ENCODE assay signal across 20 cellular contexts in the genomic region with DNA sequence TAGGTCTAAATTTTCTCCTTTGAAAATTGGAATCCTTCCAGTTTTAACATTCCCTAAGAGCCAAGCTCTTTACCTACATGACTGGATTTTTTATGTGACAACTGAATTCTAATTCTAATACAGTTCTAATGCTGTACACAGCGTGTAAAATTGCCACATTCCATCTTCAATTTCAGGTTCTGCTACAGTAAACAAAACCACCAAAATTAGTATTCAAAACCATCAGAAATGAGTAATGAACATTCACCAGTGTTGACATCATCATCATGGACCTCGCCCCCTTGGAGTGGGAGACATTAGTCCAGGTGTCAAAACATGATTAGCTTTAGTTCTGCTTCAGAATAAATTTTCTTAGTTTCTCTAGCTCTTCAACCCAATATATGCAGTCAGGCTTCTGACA.
DNase-seq lines count a peak whose midpoint lies in the region; ATAC-seq, FAIRE-seq and TF ChIP-seq lines count a peak whose summit lies in the region.
"Had no signal": no experiment of that assay in that cellular context is flagged by ENCODE, and none has a peak within 500 bp of the region (broad histone marks: within the 10 kb centered on the region; RNA-seq: fewer than 3 reads in every experiment).

No MANE protein-coding gene starts in this region.

- H3K4me1 Mint-ChIP-seq in activated CD4-positive, alpha-beta T cell treated with anti-CD3 and anti-CD28 coated beads for 36 hours = peaks cover 8% of the 10 kb centered on the region

- H3K4me1 ChIP-seq in pancreas = no peaks in the 10 kb centered on the region

- FAIRE-seq in bronchial epithelial cell (lab: Jason Lieb, UNC) (no peak), pancreas (lab: Jason Lieb, UNC) (no peak)
- FAIRE-seq: G401.6, GM12892, HTR-8/SVneo had no signal

- intact Hi-C loops in activated CD4-positive, alpha-beta T cell treated with anti-CD3 and anti-CD28 coated beads for 36 hours (cut with DNase I, micrococcal nuclease) = no loop called here
- intact Hi-C loops in pancreas (cut with DNase I) = no loop called here

- POLR2A ChIA-PET in activated CD4-positive, alpha-beta T cell treated with anti-CD3 and anti-CD28 coated beads for 36 hours (lab: Charles Lee) = no interaction called here

- TF ChIP-seq CTCF in bronchial epithelial cell (IDR thresholded peaks at IDR 0.05; ENCODE audit: insufficient read depth, low read length, severe bottlenecking) (no peak), pancreas (IDR thresholded peaks at IDR 0.05) (no peak)

- no peak overlapping the region for H3K4me3 Mint-ChIP-seq in activated CD4-positive, alpha-beta T cell treated with anti-CD3 and anti-CD28 coated beads for 36 hours
- H3K4me3 Mint-ChIP-seq: GM23338 had no signal

- CTCF ChIA-PET in activated CD4-positive, alpha-beta T cell treated with anti-CD3 and anti-CD28 coated beads for 36 hours (lab: Charles Lee) = no interaction called here

- no peak for DNase-seq in activated CD4-positive, alpha-beta T cell treated with anti-CD3 and anti-CD28 coated beads for 36 hours
- DNase-seq in activated CD4-positive, alpha-beta T cell treated with anti-CD3 and anti-CD28 coated beads, Interleukin-2, amount 50 U/mL, for 4 hours = no peak
- DNase-seq in NCI-H69 (lab: John Stamatoyannopoulos, UW) (peak; percentile 20), bronchial epithelial cell (ENCODE audit: low read depth) (peak; percentile 83), pancreas (no peak), C1 segment of cervical spinal cord (lab: John Stamatoyannopoulos, UW) (no peak)
- DNase-seq: 8988T; DMS79 treated with DMSO at 0.1 percent for 48 hours; NCI-H1048; NCI-H226; NCI-H526; NK-92 treated with Interleukin-12 subunit alpha and Interleukin-12 subunit beta, amount 100 ng/mL, for 24 hours; SHP77 had no signal

- H3K9me3 Mint-ChIP-seq in activated CD4-positive, alpha-beta T cell treated with anti-CD3 and anti-CD28 coated beads for 36 hours (ENCODE audit: low read depth) = no peaks in the 10 kb centered on the region
- H3K9me3 Mint-ChIP-seq: GM23338 had no signal

- H3K27me3 ChIP-seq in bronchial epithelial cell (ENCODE audit: control insufficient read depth, insufficient read depth, low read length) (no peaks in the 10 kb centered on the region), pancreas (no peaks in the 10 kb centered on the region)

- ATAC-seq in activated CD4-positive, alpha-beta T cell treated with anti-CD3 and anti-CD28 coated beads for 36 hours = peak; percentile 26
- peak in 3 of 4 donors; percentile 18 to 51 (median 23) for ATAC-seq in pancreas
- ATAC-seq in GM18909 (IDR thresholded peaks at IDR 0.05; ENCODE audit: poor library complexity, unreplicated experiment) = no peak
- no peak for ATAC-seq in HG02852 (IDR thresholded peaks at IDR 0.05; ENCODE audit: unreplicated experiment)
- ATAC-seq: GM23338 had no signal

- H3K27ac Mint-ChIP-seq in activated CD4-positive, alpha-beta T cell treated with anti-CD3 and anti-CD28 coated beads for 36 hours = no peak overlapping the region
- H3K27ac Mint-ChIP-seq: GM23338 had no signal

- no peaks in the 10 kb centered on the region for H3K36me3 Mint-ChIP-seq in activated CD4-positive, alpha-beta T cell treated with anti-CD3 and anti-CD28 coated beads for 36 hours (ENCODE audit: low read depth)

- WGBS in pancreas, 2 donors = 30 to 52% methylated on average over 2 of the region's 2 CpGs

- H3K4me3 ChIP-seq in bronchial epithelial cell (ENCODE audit: low read depth, low read length) = no peak overlapping the region
- no peak overlapping the region for H3K4me3 ChIP-seq in pancreas
- H3K4me3 ChIP-seq: GM23338 had no signal

- no peaks in the 10 kb centered on the region for H3K27me3 Mint-ChIP-seq in activated CD4-positive, alpha-beta T cell treated with anti-CD3 and anti-CD28 coated beads for 36 hours

- H3K36me3 ChIP-seq in bronchial epithelial cell (ENCODE audit: control insufficient read depth, insufficient read depth, low read length) (no peaks in the 10 kb centered on the region), pancreas (no peaks in the 10 kb centered on the region)

- H3K27ac ChIP-seq in pancreas = no peak overlapping the region
- H3K27ac ChIP-seq: C4-2B had no signal

- no peaks in the 10 kb centered on the region for H3K9me3 ChIP-seq in pancreas

Comparison
In these comparisons a context has a peak if more than half of its experiments do, and no peak if none do; other contexts are left out.
1. ATAC-seq: peak in activated CD4-positive, alpha-beta T cell treated with anti-CD3 and anti-CD28 coated beads for 36 hours (single experiment) and pancreas (3 of 4); none in GM18909 (single experiment) and HG02852 (single experiment).
2. DNase-seq: peak in NCI-H69 (single experiment) and bronchial epithelial cell (single experiment); none in activated CD4-positive, alpha-beta T cell treated with anti-CD3 and anti-CD28 coated beads for 36 hours (single experiment), activated CD4-positive, alpha-beta T cell treated with anti-CD3 and anti-CD28 coated beads, Interleukin-2, amount 50 U/mL, for 4 hours (0 of 2), pancreas (0 of 6) and C1 segment of cervical spinal cord (0 of 14).